Comparison of ENCODE assay signal across 9 cellular contexts in the genomic region with DNA sequence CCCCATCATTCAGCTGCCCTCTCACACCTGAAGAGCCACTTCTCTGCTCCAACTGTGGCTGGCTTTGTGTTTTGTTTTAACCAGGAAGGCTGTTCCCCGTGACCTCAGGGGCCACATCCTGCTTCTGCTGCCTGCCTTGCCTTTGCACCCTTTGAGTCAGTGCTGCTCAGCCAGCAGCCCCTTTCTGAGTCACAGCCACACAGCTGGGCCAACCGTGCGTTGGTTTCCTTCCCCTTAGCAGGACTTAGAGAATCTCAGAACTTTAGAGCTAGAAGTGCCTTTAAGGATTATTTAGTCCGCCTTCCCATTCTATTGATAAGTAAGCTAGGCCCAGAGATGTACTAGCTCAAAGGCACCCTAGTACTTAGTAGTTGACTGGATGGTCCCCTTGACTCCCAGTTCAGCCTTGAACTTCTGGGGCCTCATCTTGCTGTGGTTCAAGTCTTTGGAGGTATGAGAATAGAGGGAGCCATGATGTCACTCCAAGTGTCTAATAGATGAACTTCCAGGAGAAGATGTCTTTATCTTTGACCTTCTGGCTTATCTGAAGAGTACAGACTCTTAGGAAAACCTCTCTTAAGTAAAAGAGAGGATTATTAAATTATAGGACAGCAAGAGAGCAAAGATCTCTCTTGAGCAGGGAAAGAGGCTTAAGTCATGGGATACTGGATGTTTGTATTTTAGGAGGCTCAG. TPM values are rescaled to one million over a fixed set of nuclear protein-coding genes. Genes with fewer than 3 reads are reported as not detected.
A peak's percentile ranks its signal among the peaks of the same experiment; 100 is the strongest.
DNase-seq lines count a peak whose midpoint lies in the region; ATAC-seq, FAIRE-seq and TF ChIP-seq lines count a peak whose summit lies in the region.
"Had no signal": no experiment of that assay in that cellular context is flagged by ENCODE, and none has a peak within 500 bp of the region (broad histone marks: within the 10 kb centered on the region; RNA-seq: fewer than 3 reads in every experiment).

No MANE protein-coding gene starts in this region.

- no peak overlapping the region for H2AFZ ChIP-seq in HepG2 (ENCODE audit: low read length)

- H3K4me3 Mint-ChIP-seq in stimulated activated naive CD8-positive, alpha-beta T cell treated with anti-CD3 and anti-CD28 coated beads, Interleukin-15, Interleukin-2, amounts not matched to agents 100 ng/mL and 50 ng/mL, for 24 hours, result peak overlapping the region; percentile 80

- H3K9me3 ChIP-seq in right lobe of liver, result no peaks in the 10 kb centered on the region
- H3K9me3 ChIP-seq in HepG2 (ENCODE audit: low read length), result no peaks in the 10 kb centered on the region
- no peaks in the 10 kb centered on the region for H3K9me3 ChIP-seq in body of pancreas
- no peaks in the 10 kb centered on the region for H3K9me3 ChIP-seq in muscle layer of duodenum (ENCODE audit: control insufficient read depth in 1 of 2, low read length in 2 of 2)
- no peaks in the 10 kb centered on the region for H3K9me3 ChIP-seq in WERI-Rb-1 (ENCODE audit: severe bottlenecking)
- H3K9me3 ChIP-seq: A549 had no signal

- H3K27ac Mint-ChIP-seq in stimulated activated naive CD8-positive, alpha-beta T cell treated with anti-CD3 and anti-CD28 coated beads, Interleukin-15, Interleukin-2, amounts not matched to agents 100 ng/mL and 50 ng/mL, for 24 hours, result peak overlapping the region; percentile 99

- TF ChIP-seq EP300 in HepG2 (IDR thresholded peaks at IDR 0.05; ENCODE audit: low read depth in 2 of 2, low read length in 2 of 2) (no peak), HepG2 (CRISPR knock-in tag; IDR thresholded peaks at IDR 0.05; ENCODE audit: borderline replicate concordance) (no peak)

- in situ Hi-C loops in HepG2 (cut with HindIII; ENCODE audit: extremely low pct_ligation_motif_present, low pct_unique_long_range_greater_than_20kb), result no loop called here

- POLR2A ChIA-PET in HepG2 (lab: Yijun Ruan, JAX), result no interaction called here

- H3K27ac ChIP-seq in right lobe of liver (peak overlapping the region in 1 of 3 donors; percentile 51), HepG2 (ENCODE audit: extremely low read length, insufficient read depth, low read length) (no peak overlapping the region), body of pancreas (peak overlapping the region in 1 of 4 donors; percentile 58), muscle layer of duodenum (ENCODE audit: low read length) (peak overlapping the region; percentile 54), WERI-Rb-1 (no peak overlapping the region)
- H3K27ac ChIP-seq: A549 had no signal

- no peaks in the 10 kb centered on the region for H3K4me1 ChIP-seq in right lobe of liver
- no peaks in the 10 kb centered on the region for H3K4me1 ChIP-seq in HepG2 (ENCODE audit: insufficient read depth, low read length)
- no peaks in the 10 kb centered on the region for H3K4me1 ChIP-seq in body of pancreas
- H3K4me1 ChIP-seq in muscle layer of duodenum (ENCODE audit: control insufficient read depth in 1 of 2, insufficient read depth in 2 of 2, low read length in 2 of 2), result peaks cover 0 to 20% of the 10 kb centered on the region in 2 donors
- H3K4me1 ChIP-seq: A549 had no signal

- no peaks in the 10 kb centered on the region for H3K9me3 Mint-ChIP-seq in stimulated activated naive CD8-positive, alpha-beta T cell treated with anti-CD3 and anti-CD28 coated beads, Interleukin-15, Interleukin-2, amounts not matched to agents 100 ng/mL and 50 ng/mL, for 24 hours

- no TSS peak for BruUV-seq in HepG2 (replicated peaks; lab: Mats Ljungman, UMichigan)

- H3K36me3 Mint-ChIP-seq in stimulated activated naive CD8-positive, alpha-beta T cell treated with anti-CD3 and anti-CD28 coated beads, Interleukin-15, Interleukin-2, amounts not matched to agents 100 ng/mL and 50 ng/mL, for 24 hours (ENCODE audit: low read depth), result peaks cover 90% of the 10 kb centered on the region

- no peaks in the 10 kb centered on the region for H4K20me1 ChIP-seq in HepG2 (ENCODE audit: insufficient read depth, low read length)

- peak; percentile 69 to 89 (median 74) for ATAC-seq in right lobe of liver
- no peak; the same call in 2 of the 3 replicates for ATAC-seq in HepG2
- ATAC-seq in HG03442 (IDR thresholded peaks at IDR 0.05; ENCODE audit: unreplicated experiment), result peak; percentile 90
- ATAC-seq in body of pancreas, result no peak
- ATAC-seq: A549 had no signal

- H3K36me3 ChIP-seq in right lobe of liver (no peaks in the 10 kb centered on the region), HepG2 (replicated peaks in 1 of 2; ENCODE audit: control insufficient read depth in 1 of 2, insufficient read depth in 2 of 2, low read length in 2 of 2) (peaks cover 0 to 1% of the 10 kb centered on the region in 2 experiments; a peak in 1 of 5 replicates), body of pancreas (replicated peaks in 1 of 2; ENCODE audit: insufficient read depth in 1 of 2, low read depth in 2 of 2) (no peaks in the 10 kb centered on the region), muscle layer of duodenum (ENCODE audit: control insufficient read depth in 1 of 2, insufficient read depth in 2 of 2, low read length in 2 of 2) (no peaks in the 10 kb centered on the region), WERI-Rb-1 (no peaks in the 10 kb centered on the region)

- H3K79me2 ChIP-seq in HepG2 (ENCODE audit: insufficient read depth, low read length), result no peaks in the 10 kb centered on the region

- no peak for TF ChIP-seq RAD21 in HepG2 (CRISPR knock-in tag; IDR thresholded peaks at IDR 0.05)

- H3K4me1 Mint-ChIP-seq in stimulated activated naive CD8-positive, alpha-beta T cell treated with anti-CD3 and anti-CD28 coated beads, Interleukin-15, Interleukin-2, amounts not matched to agents 100 ng/mL and 50 ng/mL, for 24 hours (ENCODE audit: low read depth), result peaks cover 94% of the 10 kb centered on the region

- FAIRE-seq in HepG2 (lab: Jason Lieb, UNC), result no peak
- FAIRE-seq: A549 had no signal

- peak in 1 of 3 donors; percentile 63 for DNase-seq in right lobe of liver
- no peak for DNase-seq in HepG2 (ENCODE audit: low spot score)
- DNase-seq in UCSD-AML1 (lab: John Stamatoyannopoulos, UW; ENCODE audit: unreplicated experiment), result peak; percentile 87
- peak in 3 of 4 donors; percentile 28 to 70 (median 30) for DNase-seq in body of pancreas
- no peak for DNase-seq in WERI-Rb-1

- 48% methylated on average over 3 of the region's 4 CpGs for WGBS in right lobe of liver (ENCODE audit: insufficient coverage, low coverage, low lambda C conversion rate, missing lambda C conversion rate)
- 85% methylated on average over 4 of the region's 4 CpGs for WGBS in HepG2 (ENCODE audit: low lambda C conversion rate)
- 73 to 90% methylated on average over 4 of the region's 4 CpGs for WGBS in body of pancreas, 2 donors

- H3K27me3 ChIP-seq in right lobe of liver (no peaks in the 10 kb centered on the region), HepG2 (ENCODE audit: control insufficient read depth in 1 of 2, insufficient read depth in 2 of 2, low read length in 2 of 2) (no peaks in the 10 kb centered on the region), body of pancreas (no peaks in the 10 kb centered on the region), muscle layer of duodenum (ENCODE audit: low read depth, low read length) (peaks cover 1% of the 10 kb centered on the region), WERI-Rb-1 (ENCODE audit: insufficient read depth, low read depth, severe bottlenecking) (no peaks in the 10 kb centered on the region)

- no peak for TF ChIP-seq CTCF in right lobe of liver (IDR thresholded peaks at IDR 0.05)
- TF ChIP-seq CTCF in HepG2 (CRISPR knock-in tag; IDR thresholded peaks at IDR 0.05), result no peak
- no peak for TF ChIP-seq CTCF in body of pancreas (IDR thresholded peaks at IDR 0.05)
- no peak for TF ChIP-seq CTCF in WERI-Rb-1 (IDR thresholded peaks at IDR 0.05; ENCODE audit: low read depth, low read length)

- TF ChIP-seq POLR2A in right lobe of liver (IDR thresholded peaks at IDR 0.05) (no peak), HepG2 (IDR thresholded peaks at IDR 0.05; ENCODE audit: insufficient read depth in 1 of 2, low read depth in 2 of 2, low read length in 2 of 2) (no peak), body of pancreas (IDR thresholded peaks at IDR 0.05) (no peak)

- intact Hi-C loops in right lobe of liver (cut with DNase I) (no loop called here), HepG2 (cut with micrococcal nuclease; ENCODE audit: unreplicated experiment) (no loop called here), body of pancreas (cut with DNase I) (no loop called here)

- no peak overlapping the region for H3K9ac ChIP-seq in HepG2 (ENCODE audit: insufficient read depth, low read depth, low read length)

- no peak overlapping the region for H3K4me3 ChIP-seq in right lobe of liver
- no peak overlapping the region for H3K4me3 ChIP-seq in HepG2 (replicated peaks in 1 of 3; ENCODE audit: insufficient read depth in 1 of 3, low read depth in 2 of 3, low read length in 3 of 3)
- no peak overlapping the region for H3K4me3 ChIP-seq in body of pancreas
- no peak overlapping the region for H3K4me3 ChIP-seq in muscle layer of duodenum (ENCODE audit: low read depth in 1 of 2, low read length in 2 of 2)
- H3K4me3 ChIP-seq in WERI-Rb-1 (ENCODE audit: low read depth, low read length), result no peak overlapping the region
- H3K4me3 ChIP-seq: A549 had no signal

- CTCF ChIA-PET in HepG2 (lab: Yijun Ruan, JAX; ENCODE audit: low intra/inter-chr PET ratio, low total read pairs), result no interaction called here

- H3K27me3 Mint-ChIP-seq in stimulated activated naive CD8-positive, alpha-beta T cell treated with anti-CD3 and anti-CD28 coated beads, Interleukin-15, Interleukin-2, amounts not matched to agents 100 ng/mL and 50 ng/mL, for 24 hours, result no peaks in the 10 kb centered on the region

- H3K4me2 ChIP-seq in HepG2 (ENCODE audit: low read depth, low read length), result no peak overlapping the region
- H3K4me2 ChIP-seq: A549 had no signal

RNA-seq across cellular contexts. Expression of a gene that starts 8.0 kb away (rescaled TPM):
- total RNA-seq in right lobe of liver, result 1 to 10 TPM in 3 of 6 experiments, under 1 TPM in 2, not detected in 1; 0.51 to 4.9 (median 2.3) TPM
- 0.20 and 0.29 TPM in 2 replicates for total RNA-seq in HepG2 (2016; rRNA removed; fragmentation: Illumina TruSeq; extraction: Trizol)
- total RNA-seq in HepG2 (2016; cell fraction: cytosol; rRNA removed; fragmentation: Illumina TruSeq; extraction: Trizol; ENCODE audit: low read depth), result 0.26 TPM in 1 of 2 replicates, not detected in the other
- total RNA-seq in HepG2 (2016; cell fraction: insoluble cytoplasmic fraction; rRNA removed; fragmentation: Illumina TruSeq; extraction: Trizol), result 0.39 and 0.61 TPM in 2 replicates
- total RNA-seq in HepG2 (2016; cell fraction: membrane; rRNA removed; fragmentation: Illumina TruSeq; extraction: Trizol), result 0.49 and 0.65 TPM in 2 replicates
- total RNA-seq in HepG2 (2016; cell fraction: nucleus; rRNA removed; fragmentation: Illumina TruSeq; extraction: Trizol), result 0.56 TPM in 1 of 2 replicates, not detected in the other
- 8.4 and 9.5 TPM in 2 replicates for polyA plus RNA-seq in HepG2 (2011; rRNA removed)
- polyA plus RNA-seq in HepG2 (2011; cell fraction: cytosol; rRNA removed), result 5.6 and 6.7 TPM in 2 replicates
- polyA plus RNA-seq in HepG2 (2011; cell fraction: nucleus; rRNA removed), result 4.9 and 5.8 TPM in 2 replicates
- 4.0 and 15.8 TPM in 2 replicates for polyA plus RNA-seq in HepG2 (2012)
- 0.48 and 0.54 TPM in 2 replicates for polyA plus RNA-seq in HepG2 (2016; cell fraction: cytosol; fragmentation: Illumina TruSeq; extraction: Trizol; ENCODE audit: low read depth)
- polyA plus RNA-seq in HepG2 (2016; cell fraction: insoluble cytoplasmic fraction; fragmentation: Illumina TruSeq; extraction: Trizol; ENCODE audit: low read depth), result 0.43 and 0.45 TPM in 2 replicates
- 0.36 and 0.74 TPM in 2 replicates for polyA plus RNA-seq in HepG2 (2016; cell fraction: membrane; fragmentation: Illumina TruSeq; extraction: Trizol; ENCODE audit: low read depth)
- polyA plus RNA-seq in HepG2 (2016; cell fraction: nucleus; fragmentation: Illumina TruSeq; extraction: Trizol; ENCODE audit: insufficient read depth, low read depth), result 1.4 TPM in 1 of 2 replicates, not detected in the other
- polyA minus RNA-seq in HepG2 (2011; rRNA and poly(A)+ RNA removed; ENCODE audit: low replicate concordance), result 2.3 TPM in 1 of 2 replicates, not detected in the other
- 3.3 and 4.5 TPM in 2 replicates for polyA minus RNA-seq in HepG2 (2011; cell fraction: cytosol; rRNA and poly(A)+ RNA removed)
- polyA minus RNA-seq in HepG2 (2011; cell fraction: nucleus; rRNA and poly(A)+ RNA removed), result 3.0 and 3.4 TPM in 2 replicates
- total RNA-seq in body of pancreas, result 100 to 1,000 TPM in 1 of 2 donors, 10 to 100 TPM in 1; 66.3 to 112 TPM

Comparison
In these comparisons a context has a peak if more than half of its experiments do, and no peak if none do; other contexts are left out.
1. ATAC-seq: peak in right lobe of liver (4 of 4) and HG03442 (single experiment); none in HepG2 (single experiment) and body of pancreas (single experiment).
2. DNase-seq: peak in UCSD-AML1 (single experiment) and body of pancreas (3 of 4); none in HepG2 (single experiment) and WERI-Rb-1 (single experiment).
3. RNA of a gene that starts 8.0 kb away (total RNA-seq): 66.3 to 112 TPM in body of pancreas; 0.51 to 4.9 TPM in right lobe of liver and 0.20 to 0.65 TPM in HepG2; every median in the first group is over 10 times any median in the second.